8 cellular contexts compared by ENCODE assay signal in the genomic region with DNA sequence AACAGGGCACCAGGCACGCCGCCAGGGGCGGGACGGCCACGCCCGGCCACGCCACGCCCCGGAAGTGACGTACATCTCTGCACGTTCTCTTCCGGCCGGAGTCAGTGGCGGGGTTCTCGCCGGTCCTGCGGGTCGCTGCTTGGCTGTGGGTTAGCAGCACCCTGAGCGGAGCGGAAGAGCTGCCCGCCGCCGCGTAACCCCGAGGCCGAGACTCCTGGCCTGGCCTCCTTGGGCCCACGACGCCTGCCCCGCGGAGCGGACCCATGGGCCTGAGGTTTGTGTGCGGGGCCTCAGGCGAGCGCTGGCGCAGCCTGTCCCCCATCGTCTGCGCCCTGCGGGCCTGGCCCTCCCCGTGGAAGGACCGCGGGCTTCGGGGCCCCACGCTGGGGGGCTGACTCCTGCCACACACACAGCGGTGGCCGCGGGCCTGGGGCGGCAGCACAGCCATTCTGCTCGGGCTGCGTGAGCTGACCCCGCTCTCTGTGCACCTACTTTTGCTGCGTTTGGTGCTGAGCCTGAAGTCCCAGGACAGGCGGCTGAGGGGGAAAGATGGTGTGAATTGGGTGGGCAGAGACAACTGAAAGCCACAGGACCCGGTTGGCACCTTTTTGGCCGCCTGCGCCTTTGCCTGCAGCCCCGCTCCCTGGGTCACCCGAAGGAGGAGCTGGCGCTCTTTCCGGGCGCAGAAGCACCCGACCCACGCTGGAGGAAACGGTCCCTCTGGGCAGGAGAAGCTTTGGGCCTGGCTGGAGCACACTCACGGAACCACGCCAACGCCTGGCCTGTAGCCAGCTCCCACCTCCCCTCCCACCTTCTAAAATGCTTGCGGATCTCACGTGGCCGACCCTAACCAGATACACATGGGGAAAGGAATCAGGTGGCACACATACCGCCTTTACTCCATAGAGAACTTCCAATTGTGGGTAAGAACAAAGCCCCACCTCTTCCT. TPM values are rescaled to one million over a fixed set of nuclear protein-coding genes. Genes with fewer than 3 reads are reported as not detected.
DNase-seq lines count a peak whose midpoint lies in the region; TF ChIP-seq lines count a peak whose summit lies in the region.

No MANE protein-coding gene starts in this region.

- H3K27ac ChIP-seq in substantia nigra (ENCODE audit: low read depth, low read length, poor library complexity, severe bottlenecking) = peak overlapping the region; percentile 82

- H3K4me3 Mint-ChIP-seq in activated naive CD4-positive, alpha-beta T cell treated with anti-CD3 and anti-CD28 coated beads, Interleukin-2, amount 10 ng/mL, durations not matched to agents 7 days and 5 days = peak overlapping the region; percentile 84

- H3K36me3 Mint-ChIP-seq in activated naive CD4-positive, alpha-beta T cell treated with anti-CD3 and anti-CD28 coated beads, Interleukin-2, amount 10 ng/mL, durations not matched to agents 7 days and 5 days = peaks cover 32% of the 10 kb centered on the region

- CTCF ChIA-PET in activated naive CD4-positive, alpha-beta T cell treated with anti-CD3 and anti-CD28 coated beads, Interleukin-2, amount 10 ng/mL, durations not matched to agents 7 days and 5 days (lab: Charles Lee) = interaction anchor here (0.9 to 2.5 kb wide), 10 partner anchors 10 to 221 kb away, joined by 3 to 24 read pairs (median 6); no protein-coding TSS in a partner anchor

- H3K9me3 Mint-ChIP-seq in activated naive CD4-positive, alpha-beta T cell treated with anti-CD3 and anti-CD28 coated beads, Interleukin-2, amount 10 ng/mL, durations not matched to agents 7 days and 5 days = no peaks in the 10 kb centered on the region

- TF ChIP-seq CTCF in NB4 (IDR thresholded peaks at IDR 0.05; ENCODE audit: low read depth, low read length) = no peak

- peak; percentile 97 for TF ChIP-seq POLR2A in NB4 (IDR thresholded peaks at IDR 0.05; ENCODE audit: extremely low read depth, insufficient read length)

- peaks cover 52% of the 10 kb centered on the region for H3K4me1 Mint-ChIP-seq in activated naive CD4-positive, alpha-beta T cell treated with anti-CD3 and anti-CD28 coated beads, Interleukin-2, amount 10 ng/mL, durations not matched to agents 7 days and 5 days

- H3K27me3 Mint-ChIP-seq in activated naive CD4-positive, alpha-beta T cell treated with anti-CD3 and anti-CD28 coated beads, Interleukin-2, amount 10 ng/mL, durations not matched to agents 7 days and 5 days = no peaks in the 10 kb centered on the region

- DNase-seq in EL = peak; percentile 90
- DNase-seq in HCEC 1CT = peak; percentile 78
- DNase-seq in NB4 (ENCODE audit: low read depth) = peak; percentile 98
- DNase-seq in SK-N-DZ (ENCODE audit: low spot score) = peak; percentile 85
- peak; percentile 97 for DNase-seq in activated naive CD4-positive, alpha-beta T cell treated with anti-CD3 and anti-CD28 coated beads, Interleukin-2, amount 10 ng/mL, durations not matched to agents 7 days and 5 days
- DNase-seq in globus pallidus (ENCODE audit: low spot score) = peak; percentile 84
- DNase-seq in nucleus accumbens (lab: John Stamatoyannopoulos, UW) = peak in 54 of 56 donors; percentile 45 to 94 (median 78)
- DNase-seq in substantia nigra (lab: John Stamatoyannopoulos, UW) = peak; percentile 29 to 96 (median 77)

- H3K4me3 ChIP-seq in NB4 (ENCODE audit: low read depth, low read length) = peak overlapping the region; percentile 80

- peak overlapping the region; percentile 90 for H3K27ac Mint-ChIP-seq in activated naive CD4-positive, alpha-beta T cell treated with anti-CD3 and anti-CD28 coated beads, Interleukin-2, amount 10 ng/mL, durations not matched to agents 7 days and 5 days

RNA-seq across cellular contexts. Expression of gene NOP14, which starts 28.1 kb away (rescaled TPM):
- 15.0 and 18.6 TPM in 2 replicates for polyA plus RNA-seq in SK-N-DZ (2014; cell fraction: cytosol; rRNA removed)
- polyA plus RNA-seq in SK-N-DZ (2014; cell fraction: nucleus; rRNA removed) = 16.9 and 19.7 TPM in 2 replicates

RNA-seq across cellular contexts. Expression of gene GRK4, which starts 28.3 kb away (rescaled TPM):
- 8.1 and 10.0 TPM in 2 replicates for polyA plus RNA-seq in SK-N-DZ (2014; cell fraction: cytosol; rRNA removed)
- 6.7 and 7.3 TPM in 2 replicates for polyA plus RNA-seq in SK-N-DZ (2014; cell fraction: nucleus; rRNA removed)

Comparison
In these comparisons a context has a peak if more than half of its experiments do, and no peak if none do; other contexts are left out.
1. Peak in every context shown above with its lines: DNase-seq, H3K4me3 ChIP-seq and H3K27ac ChIP-seq.